Comparison of ENCODE assay signal across 22 cellular contexts in genomic region chr20:41314386-41314785, GRCh38. TPM values are rescaled to one million over a fixed set of nuclear protein-coding genes. Genes with fewer than 3 reads are reported as not detected.
A peak's percentile ranks its signal among the peaks of the same experiment; 100 is the strongest.
DNase-seq lines count a peak whose midpoint lies in the region; ATAC-seq and TF ChIP-seq lines count a peak whose summit lies in the region.
"Had no signal": no experiment of that assay in that cellular context is flagged by ENCODE, and none has a peak within 500 bp of the region (broad histone marks: within the 10 kb centered on the region; RNA-seq: fewer than 3 reads in every experiment).

No MANE protein-coding gene starts in this region.

- H3K27ac ChIP-seq in CD4-positive, alpha-beta T cell (ENCODE audit: low read depth, low read length) = no peak overlapping the region
- peak overlapping the region; percentile 84 to 96 (median 91) for H3K27ac ChIP-seq in gastrocnemius medialis
- H3K27ac ChIP-seq in aorta (ENCODE audit: low read depth in 1 of 2, low read length in 2 of 2) = no peak overlapping the region
- no peak overlapping the region for H3K27ac ChIP-seq in Karpas-422 (ENCODE audit: low read length)
- H3K27ac ChIP-seq: SK-N-MC, spleen had no signal

- no peaks in the 10 kb centered on the region for H3K79me2 ChIP-seq in Karpas-422 (ENCODE audit: low read length)

- H3K9me3 ChIP-seq in CD4-positive, alpha-beta T cell (ENCODE audit: control insufficient read depth, low read length) = no peaks in the 10 kb centered on the region
- H3K9me3 ChIP-seq in gastrocnemius medialis (no peaks in the 10 kb centered on the region), aorta (ENCODE audit: control insufficient read depth, low read length) (no peaks in the 10 kb centered on the region), Karpas-422 (ENCODE audit: low read length) (no peaks in the 10 kb centered on the region)
- H3K9me3 ChIP-seq: body of pancreas, ovary, Peyer's patch, spleen had no signal

- CTCF ChIA-PET in CD4-positive, alpha-beta T cell (lab: Charles Lee) = no interaction called here

- no peaks in the 10 kb centered on the region for H3K27me3 Mint-ChIP-seq in CD4-positive, alpha-beta T cell
- H3K27me3 Mint-ChIP-seq: CD4-positive, alpha-beta memory T cell had no signal

- peak overlapping the region; percentile 60 for H3K4me3 Mint-ChIP-seq in CD4-positive, alpha-beta T cell
- H3K4me3 Mint-ChIP-seq: activated CD4-positive, alpha-beta memory T cell treated with anti-CD3 and anti-CD28 coated beads, Interleukin-2, amount 10 ng/mL, durations not matched to agents 7 days and 5 days; activated naive CD4-positive, alpha-beta T cell treated with anti-CD3 and anti-CD28 coated beads, Interleukin-2, amount 10 ng/mL, durations not matched to agents 7 days and 5 days had no signal

- in situ Hi-C loops in gastrocnemius medialis (cut with MboI; ENCODE audit: low sequenced_read_pairs in 4 of 4) = no loop called here

- intact Hi-C loops in CD4-positive, alpha-beta T cell (cut with DNase I, micrococcal nuclease) = no loop called here
- intact Hi-C loops in gastrocnemius medialis (cut with DNase I; ENCODE audit: low total_unique reads) (loop anchor here (10.0 kb wide), 1 partner anchor 380 kb away; no protein-coding TSS in a partner anchor), aorta (cut with DNase I) (no loop called here)

- H3K27ac Mint-ChIP-seq in CD4-positive, alpha-beta T cell = no peak overlapping the region
- H3K27ac Mint-ChIP-seq: activated CD4-positive, alpha-beta memory T cell treated with anti-CD3 and anti-CD28 coated beads, Interleukin-2, amount 10 ng/mL, durations not matched to agents 7 days and 5 days; activated naive CD4-positive, alpha-beta T cell treated with anti-CD3 and anti-CD28 coated beads, Interleukin-2, amount 10 ng/mL, durations not matched to agents 7 days and 5 days; CD4-positive, alpha-beta memory T cell had no signal

- H3K9ac ChIP-seq in Karpas-422 (ENCODE audit: low read length) = no peak overlapping the region

- no peaks in the 10 kb centered on the region for H3K9me2 ChIP-seq in Karpas-422 (replicated peaks; ENCODE audit: insufficient read depth, low read length)

- H3K9me3 Mint-ChIP-seq in CD4-positive, alpha-beta T cell = no peaks in the 10 kb centered on the region
- H3K9me3 Mint-ChIP-seq: activated CD4-positive, alpha-beta memory T cell treated with anti-CD3 and anti-CD28 coated beads, Interleukin-2, amount 10 ng/mL, durations not matched to agents 7 days and 5 days; activated naive CD4-positive, alpha-beta T cell treated with anti-CD3 and anti-CD28 coated beads, Interleukin-2, amount 10 ng/mL, durations not matched to agents 7 days and 5 days; CD4-positive, alpha-beta memory T cell had no signal

- no peak for ATAC-seq in CD4-positive, alpha-beta T cell (ENCODE audit: poor library complexity)
- ATAC-seq in gastrocnemius medialis = no peak
- no peak for ATAC-seq in aorta (ENCODE audit: low FRiP score)
- ATAC-seq: body of pancreas had no signal

- H3K4me2 ChIP-seq in Karpas-422 (ENCODE audit: low read depth, low read length, poor library complexity, severe bottlenecking) = no peak overlapping the region

- 15 to 25% methylated on average over 2 of the region's 2 CpGs for WGBS in aorta, 2 donors

- H2AFZ ChIP-seq in Karpas-422 (ENCODE audit: low read length) = no peak overlapping the region

- no peaks in the 10 kb centered on the region for H3K36me3 Mint-ChIP-seq in CD4-positive, alpha-beta T cell (ENCODE audit: low read depth)

- no peaks in the 10 kb centered on the region for H3K27me3 ChIP-seq in CD4-positive, alpha-beta T cell (ENCODE audit: control insufficient read depth, insufficient read depth, low read length)
- H3K27me3 ChIP-seq in gastrocnemius medialis = no peaks in the 10 kb centered on the region
- H3K27me3 ChIP-seq in aorta (ENCODE audit: control insufficient read depth in 1 of 2, insufficient read depth in 2 of 2, low read length in 1 of 2) = no peaks in the 10 kb centered on the region
- no peaks in the 10 kb centered on the region; the same call in 1 of the 2 replicates for H3K27me3 ChIP-seq in Karpas-422 (ENCODE audit: low read length)
- H3K27me3 ChIP-seq: body of pancreas, ovary, Peyer's patch, spleen had no signal

- no peak for TF ChIP-seq POLR2A in gastrocnemius medialis (IDR thresholded peaks at IDR 0.05)

- H4K20me1 ChIP-seq in Karpas-422 (ENCODE audit: insufficient read depth, low read depth, low read length) = 0 out of 2 replicates have a peak, but pooled peaks cover 4% of the 10 kb centered on the region

- H3K36me3 ChIP-seq in gastrocnemius medialis (no peaks in the 10 kb centered on the region), aorta (ENCODE audit: control insufficient read depth in 1 of 2, insufficient read depth in 2 of 2, low read length in 1 of 2) (no peaks in the 10 kb centered on the region), Karpas-422 (ENCODE audit: insufficient read depth, low read length) (no peaks in the 10 kb centered on the region)
- H3K36me3 ChIP-seq: ovary, Peyer's patch had no signal

- no peak for DNase-seq in CD4-positive, alpha-beta T cell
- peak; percentile 5 for DNase-seq in NCI-H69 (lab: John Stamatoyannopoulos, UW)
- peak; percentile 50 for DNase-seq in fibroblast of mammary gland (ENCODE audit: low read depth)
- DNase-seq in gastrocnemius medialis = no peak
- DNase-seq in aorta = no peak
- no peak for DNase-seq in Karpas-422
- no peak for DNase-seq in SKM-1 treated with dmso at 0.1 percent for 144 hours (lab: John Stamatoyannopoulos, UW; ENCODE audit: unreplicated experiment)
- DNase-seq in NCI-H526 treated with DMSO at 0.1 percent for 48 hours (lab: John Stamatoyannopoulos, UW) = no peak
- DNase-seq: activated CD4-positive, alpha-beta memory T cell treated with anti-CD3 and anti-CD28 coated beads, Interleukin-2, amount 10 ng/mL, durations not matched to agents 7 days and 5 days; activated CD4-positive, CD25-positive, alpha-beta regulatory T cell; activated naive CD4-positive, alpha-beta T cell treated with anti-CD3 and anti-CD28 coated beads, Interleukin-2, amount 10 ng/mL, durations not matched to agents 7 days and 5 days; body of pancreas; CD4-positive, alpha-beta memory T cell; glutamatergic neuron; HCEC 1CT; NCI-H1436 treated with DMSO at 0.1 percent for 48 hours; NCI-H2227 treated with DMSO at 0.1 percent for 48 hours; NK-92 treated with Interleukin-12 subunit alpha and Interleukin-12 subunit beta, amount 100 ng/mL, for 24 hours; ovary; Peyer's patch; spleen had no signal

- POLR2A ChIA-PET in CD4-positive, alpha-beta T cell (lab: Charles Lee) = no interaction called here

- H3K4me1 Mint-ChIP-seq in CD4-positive, alpha-beta T cell (ENCODE audit: low read depth) = peaks cover 35% of the 10 kb centered on the region

- H3K4me3 ChIP-seq in fibroblast of mammary gland (ENCODE audit: control insufficient read depth, low read depth, low read length) = no peak overlapping the region
- no peak overlapping the region for H3K4me3 ChIP-seq in gastrocnemius medialis
- H3K4me3 ChIP-seq in aorta (ENCODE audit: low read length in 2 of 2) = no peak overlapping the region
- H3K4me3 ChIP-seq in Karpas-422 (ENCODE audit: low read length) = no peak overlapping the region
- H3K4me3 ChIP-seq: body of pancreas, ovary, Peyer's patch, SK-N-MC, spleen had no signal

- no peak for TF ChIP-seq CTCF in CD4-positive, alpha-beta T cell (IDR thresholded peaks at IDR 0.05)
- TF ChIP-seq CTCF in fibroblast of mammary gland (conservative IDR thresholded peaks at IDR 0.05; ENCODE audit: control insufficient read depth, insufficient read depth, low read depth, low read length) = no peak
- TF ChIP-seq CTCF in gastrocnemius medialis (IDR thresholded peaks at IDR 0.05 in 4 of 5, conservative IDR thresholded peaks at IDR 0.05 in 1 of 5) = no peak

- H3K4me1 ChIP-seq in gastrocnemius medialis (peaks cover 47 to 51% of the 10 kb centered on the region in 2 donors), aorta (ENCODE audit: control insufficient read depth in 1 of 2, insufficient read depth in 2 of 2, low read length in 2 of 2) (peaks cover 3% of the 10 kb centered on the region in 2 donors), Karpas-422 (ENCODE audit: low read length) (peaks cover 17% of the 10 kb centered on the region)

RNA-seq across cellular contexts. Expression of gene ZHX3, which starts 3.1 kb away (rescaled TPM):
- total RNA-seq in CD4-positive, alpha-beta T cell = 1 to 10 TPM; 6.6 to 7.6 TPM
- total RNA-seq in gastrocnemius medialis = 10 to 100 TPM; 20.1 to 30.0 (median 25.9) TPM
- 10 to 100 TPM; 50.7 to 98.6 TPM for total RNA-seq in aorta
- 10 to 100 TPM; 11.0 to 26.9 TPM for polyA plus RNA-seq in aorta
- 4.9 and 5.9 TPM in 2 replicates for total RNA-seq in Karpas-422 (2014; rRNA removed; shearing (Covaris generic); ENCODE audit: low replicate concordance)

RNA-seq across cellular contexts. Expression of gene LPIN3, which starts 26.2 kb away (rescaled TPM):
- 1 to 10 TPM; 1.9 to 2.4 TPM for total RNA-seq in CD4-positive, alpha-beta T cell
- 1 to 10 TPM in 2 of 4 donors, under 1 TPM in 2; 0.56 to 2.4 (median 1.1) TPM for total RNA-seq in gastrocnemius medialis
- total RNA-seq in aorta = 10 to 100 TPM; 21.4 to 22.6 TPM
- 10 to 100 TPM; 17.3 to 37.0 TPM for polyA plus RNA-seq in aorta
- total RNA-seq in Karpas-422 (2014; rRNA removed; shearing (Covaris generic); ENCODE audit: low replicate concordance) = not detected in 2 replicates
- polyA plus RNA-seq: CD4-positive, alpha-beta memory T cell had no signal

RNA-seq across cellular contexts. Expression of gene EMILIN3, which starts 52.2 kb away (rescaled TPM):
- under 1 TPM; 0.11 to 0.22 TPM for total RNA-seq in CD4-positive, alpha-beta T cell
- total RNA-seq in gastrocnemius medialis (under 1 TPM in 3 of 4 donors, not detected in 1; 0.20 to 0.33 (median 0.20) TPM), aorta (under 1 TPM; 0.39 to 0.72 TPM)
- under 1 TPM in 1 of 2 donors, not detected in 1; 0.38 TPM for polyA plus RNA-seq in aorta
- not detected in 2 replicates for total RNA-seq in Karpas-422 (2014; rRNA removed; shearing (Covaris generic); ENCODE audit: low replicate concordance)
- total RNA-seq: activated CD4-positive, alpha-beta memory T cell treated with anti-CD3 and anti-CD28 coated beads, Interleukin-2, amount 10 ng/mL, durations not matched to agents 7 days and 5 days; CD4-positive, alpha-beta memory T cell; spleen had no signal
- polyA plus RNA-seq: CD4-positive, alpha-beta memory T cell had no signal

Comparison
In these comparisons a context has a peak if more than half of its experiments do, and no peak if none do; other contexts are left out.
1. DNase-seq: peak in NCI-H69 (single experiment) and fibroblast of mammary gland (single experiment); none in CD4-positive, alpha-beta T cell (0 of 10), gastrocnemius medialis (0 of 2), aorta (0 of 2), Karpas-422 (single experiment), SKM-1 treated with dmso at 0.1 percent for 144 hours (single experiment) and NCI-H526 treated with DMSO at 0.1 percent for 48 hours (single experiment).
2. H3K27ac ChIP-seq: peak in gastrocnemius medialis (4 of 4); none in CD4-positive, alpha-beta T cell (single experiment), aorta (0 of 2) and Karpas-422 (single experiment).
3. RNA of gene LPIN3, which starts 26.2 kb away (total RNA-seq): 21.4 to 22.6 TPM in aorta; 1.9 to 2.4 TPM in CD4-positive, alpha-beta T cell, 0.56 to 2.4 TPM in gastrocnemius medialis and not detected in Karpas-422; every median in the first group is over 4 times any median in the second.